ENCODE assay signal across 1 cellular context in the genomic region with DNA sequence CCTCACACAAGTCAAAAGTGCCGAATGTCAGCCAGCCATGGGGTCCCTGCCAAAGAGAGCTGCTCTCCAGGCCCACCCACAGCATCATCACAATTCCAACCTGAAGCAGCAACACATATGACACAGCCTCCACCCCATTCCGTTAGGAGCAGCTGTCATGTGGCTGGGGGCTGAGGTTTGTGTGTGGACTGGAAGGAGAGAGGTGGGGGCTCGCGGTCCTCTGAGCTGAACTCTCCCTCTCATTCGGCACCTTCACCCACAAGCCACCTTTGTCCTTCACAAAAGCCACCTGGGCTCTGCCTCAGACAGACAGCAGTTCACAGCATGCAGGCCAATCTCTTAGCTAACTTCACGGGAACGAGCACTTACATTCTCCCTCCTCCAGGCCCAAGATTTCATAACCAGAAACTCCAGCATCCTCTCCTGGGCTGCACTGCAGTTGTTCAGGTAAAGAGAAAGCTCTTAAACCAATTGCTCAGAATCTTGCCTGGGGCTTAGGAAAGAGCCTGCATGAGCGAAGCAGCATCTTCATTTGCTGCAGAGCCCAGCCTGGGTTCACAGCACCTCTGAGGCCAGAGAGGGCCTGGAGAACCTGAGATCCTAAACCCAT.
TF ChIP-seq lines count a peak whose summit lies in the region.

No MANE protein-coding gene starts in this region.

TF ChIP-seq in IMR-90, 13 proteins besides CTCF, POLR2A, EP300 and RAD21 (continued from another document):
- no peak for TF ChIP-seq NFE2L2 (IDR thresholded peaks at IDR 0.05; ENCODE audit: low read depth, low read length)
- no peak for TF ChIP-seq MAZ (IDR thresholded peaks at IDR 0.05; ENCODE audit: borderline replicate concordance, low read depth, low read length)
- no peak for TF ChIP-seq MAFK (IDR thresholded peaks at IDR 0.05; ENCODE audit: low read depth, low read length)
- TF ChIP-seq MXI1 (IDR thresholded peaks at IDR 0.05; ENCODE audit: borderline replicate concordance, low read depth, low read length), result no peak
- TF ChIP-seq, protein P1, sequence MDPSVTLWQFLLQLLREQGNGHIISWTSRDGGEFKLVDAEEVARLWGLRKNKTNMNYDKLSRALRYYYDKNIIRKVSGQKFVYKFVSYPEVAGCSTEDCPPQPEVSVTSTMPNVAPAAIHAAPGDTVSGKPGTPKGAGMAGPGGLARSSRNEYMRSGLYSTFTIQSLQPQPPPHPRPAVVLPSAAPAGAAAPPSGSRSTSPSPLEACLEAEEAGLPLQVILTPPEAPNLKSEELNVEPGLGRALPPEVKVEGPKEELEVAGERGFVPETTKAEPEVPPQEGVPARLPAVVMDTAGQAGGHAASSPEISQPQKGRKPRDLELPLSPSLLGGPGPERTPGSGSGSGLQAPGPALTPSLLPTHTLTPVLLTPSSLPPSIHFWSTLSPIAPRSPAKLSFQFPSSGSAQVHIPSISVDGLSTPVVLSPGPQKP (IDR thresholded peaks at IDR 0.05; ENCODE audit: borderline replicate concordance, low read depth, low read length), result no peak
- TF ChIP-seq CHD1 (IDR thresholded peaks at IDR 0.05; ENCODE audit: low read depth, low read length), result no peak
- no peak for TF ChIP-seq FOS (IDR thresholded peaks at IDR 0.05; ENCODE audit: low read depth, low read length)
